ENCODE assay signal across 1 cellular context in the genomic region with DNA sequence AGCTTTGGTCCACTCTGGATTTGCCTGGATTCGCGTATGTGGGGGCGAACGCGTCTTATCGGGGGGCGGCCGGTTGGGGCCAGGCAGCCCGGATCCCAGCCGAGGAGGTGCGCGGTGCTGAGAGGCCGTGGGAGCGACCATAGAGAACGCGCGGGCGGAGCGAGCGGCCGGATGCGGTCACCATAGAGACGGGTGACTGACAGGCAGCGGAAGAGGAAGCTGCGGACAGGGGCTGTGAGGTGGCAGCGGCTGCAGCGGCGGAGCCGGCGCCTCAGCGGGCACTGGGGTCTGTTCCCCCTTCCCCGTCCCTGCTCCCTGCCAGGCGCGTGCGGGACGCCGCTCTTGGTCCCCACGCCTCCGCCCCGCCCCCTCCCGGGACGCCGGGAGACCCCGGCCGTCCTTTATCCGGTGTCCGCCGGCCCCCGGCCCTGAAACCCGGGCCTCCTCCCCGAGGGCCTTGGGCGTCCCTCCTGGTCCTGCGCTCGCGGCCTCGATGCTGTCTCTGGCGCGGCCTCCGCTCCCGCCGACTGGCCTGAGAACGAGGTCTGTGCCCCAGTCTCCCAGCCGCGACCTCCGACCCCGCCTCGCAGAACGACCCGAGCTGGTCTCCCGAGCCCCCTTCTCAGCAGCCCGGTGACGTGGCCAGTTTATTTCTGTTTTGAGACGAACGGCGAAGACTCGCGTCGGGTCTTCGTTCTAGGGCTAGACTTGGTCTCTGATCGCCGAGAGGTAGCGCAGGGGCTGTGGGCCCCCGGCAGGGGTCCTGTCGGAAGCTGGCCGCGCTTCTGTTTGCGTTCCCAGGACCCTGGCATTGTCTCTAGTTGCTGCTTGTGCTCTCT.
A peak's percentile ranks its signal among the peaks of the same experiment; 100 is the strongest.
TF ChIP-seq lines count a peak whose summit lies in the region.

A gene with protein sequence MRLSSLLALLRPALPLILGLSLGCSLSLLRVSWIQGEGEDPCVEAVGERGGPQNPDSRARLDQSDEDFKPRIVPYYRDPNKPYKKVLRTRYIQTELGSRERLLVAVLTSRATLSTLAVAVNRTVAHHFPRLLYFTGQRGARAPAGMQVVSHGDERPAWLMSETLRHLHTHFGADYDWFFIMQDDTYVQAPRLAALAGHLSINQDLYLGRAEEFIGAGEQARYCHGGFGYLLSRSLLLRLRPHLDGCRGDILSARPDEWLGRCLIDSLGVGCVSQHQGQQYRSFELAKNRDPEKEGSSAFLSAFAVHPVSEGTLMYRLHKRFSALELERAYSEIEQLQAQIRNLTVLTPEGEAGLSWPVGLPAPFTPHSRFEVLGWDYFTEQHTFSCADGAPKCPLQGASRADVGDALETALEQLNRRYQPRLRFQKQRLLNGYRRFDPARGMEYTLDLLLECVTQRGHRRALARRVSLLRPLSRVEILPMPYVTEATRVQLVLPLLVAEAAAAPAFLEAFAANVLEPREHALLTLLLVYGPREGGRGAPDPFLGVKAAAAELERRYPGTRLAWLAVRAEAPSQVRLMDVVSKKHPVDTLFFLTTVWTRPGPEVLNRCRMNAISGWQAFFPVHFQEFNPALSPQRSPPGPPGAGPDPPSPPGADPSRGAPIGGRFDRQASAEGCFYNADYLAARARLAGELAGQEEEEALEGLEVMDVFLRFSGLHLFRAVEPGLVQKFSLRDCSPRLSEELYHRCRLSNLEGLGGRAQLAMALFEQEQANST (plus strand): TSS at position 212 of the 839 bp plus-strand sequence. CDS start 1,529 bp downstream, outside the sequence.

TF ChIP-seq in HepG2, 621 proteins besides CTCF, POLR2A, EP300 and RAD21 (continued from another document):
- TF ChIP-seq RBFOX2 (IDR thresholded peaks at IDR 0.05; ENCODE audit: low read depth, low read length) (peak; percentile 90), SAP130 (CRISPR knock-in tag; IDR thresholded peaks at IDR 0.05; ENCODE audit: low read depth) (peak; percentile 93), MXI1 (IDR thresholded peaks at IDR 0.05; ENCODE audit: borderline replicate concordance, low read depth, low read length) (peak; percentile 76; the same call in 2 of the 3 replicates), IRF2 (CRISPR knock-in tag; IDR thresholded peaks at IDR 0.05) (peak; percentile 66; the same call in 1 of the 2 replicates), ZNF792 (CRISPR knock-in tag; IDR thresholded peaks at IDR 0.05) (peak; percentile 81; the same call in 1 of the 2 replicates), SRSF1 (optimal IDR thresholded peaks at IDR 0.05; ENCODE audit: low read depth, low read length) (peak; percentile 43), ZC3H13 (CRISPR knock-in tag; IDR thresholded peaks at IDR 0.05) (peak; percentile 74; the same call in 1 of the 2 replicates), RFX3 (CRISPR knock-in tag; IDR thresholded peaks at IDR 0.05) (peak; percentile 71), SMAD1 (CRISPR knock-in tag; IDR thresholded peaks at IDR 0.05; ENCODE audit: borderline replicate concordance, low read depth) (peak; percentile 57; the same call in 1 of the 2 replicates), YEATS2 (CRISPR knock-in tag; IDR thresholded peaks at IDR 0.05; ENCODE audit: borderline replicate concordance) (0 out of 2 replicates have a peak, but pooled peaks have one; percentile 64), SALL1 (CRISPR knock-in tag; IDR thresholded peaks at IDR 0.05) (peak; percentile 49; the same call in 1 of the 2 replicates)
- TF ChIP-seq, protein P1, sequence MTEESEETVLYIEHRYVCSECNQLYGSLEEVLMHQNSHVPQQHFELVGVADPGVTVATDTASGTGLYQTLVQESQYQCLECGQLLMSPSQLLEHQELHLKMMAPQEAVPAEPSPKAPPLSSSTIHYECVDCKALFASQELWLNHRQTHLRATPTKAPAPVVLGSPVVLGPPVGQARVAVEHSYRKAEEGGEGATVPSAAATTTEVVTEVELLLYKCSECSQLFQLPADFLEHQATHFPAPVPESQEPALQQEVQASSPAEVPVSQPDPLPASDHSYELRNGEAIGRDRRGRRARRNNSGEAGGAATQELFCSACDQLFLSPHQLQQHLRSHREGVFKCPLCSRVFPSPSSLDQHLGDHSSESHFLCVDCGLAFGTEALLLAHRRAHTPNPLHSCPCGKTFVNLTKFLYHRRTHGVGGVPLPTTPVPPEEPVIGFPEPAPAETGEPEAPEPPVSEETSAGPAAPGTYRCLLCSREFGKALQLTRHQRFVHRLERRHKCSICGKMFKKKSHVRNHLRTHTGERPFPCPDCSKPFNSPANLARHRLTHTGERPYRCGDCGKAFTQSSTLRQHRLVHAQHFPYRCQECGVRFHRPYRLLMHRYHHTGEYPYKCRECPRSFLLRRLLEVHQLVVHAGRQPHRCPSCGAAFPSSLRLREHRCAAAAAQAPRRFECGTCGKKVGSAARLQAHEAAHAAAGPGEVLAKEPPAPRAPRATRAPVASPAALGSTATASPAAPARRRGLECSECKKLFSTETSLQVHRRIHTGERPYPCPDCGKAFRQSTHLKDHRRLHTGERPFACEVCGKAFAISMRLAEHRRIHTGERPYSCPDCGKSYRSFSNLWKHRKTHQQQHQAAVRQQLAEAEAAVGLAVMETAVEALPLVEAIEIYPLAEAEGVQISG (CRISPR knock-in tag; IDR thresholded peaks at IDR 0.05), result peak; percentile 100
